Comparison of ENCODE assay signal across 8 cellular contexts in genomic region chr2:218400930-218401833, GRCh38. TPM values are rescaled to one million over a fixed set of nuclear protein-coding genes. Genes with fewer than 3 reads are reported as not detected.
DNase-seq lines count a peak whose midpoint lies in the region.

No MANE protein-coding gene starts in this region.

- H3K27ac ChIP-seq in adipose tissue (ENCODE audit: low read depth, low read length) (peak overlapping the region; percentile 71), stomach smooth muscle (ENCODE audit: low read length) (peak overlapping the region; percentile 96)

- no peaks in the 10 kb centered on the region for H3K27me3 ChIP-seq in stomach smooth muscle (ENCODE audit: control insufficient read depth in 1 of 2, insufficient read depth in 2 of 2, low read length in 2 of 2)

- peaks cover 16 to 21% of the 10 kb centered on the region in 2 donors for H3K36me3 ChIP-seq in stomach smooth muscle (ENCODE audit: control insufficient read depth in 2 of 2, insufficient read depth in 2 of 2, low read length in 2 of 2)

- H3K4me1 ChIP-seq in stomach smooth muscle (ENCODE audit: control insufficient read depth, insufficient read depth, low read length), result peaks cover 65% of the 10 kb centered on the region

- H3K9me3 ChIP-seq in stomach smooth muscle (ENCODE audit: control insufficient read depth in 2 of 2, low read length in 2 of 2), result no peaks in the 10 kb centered on the region

- WGBS in adipose tissue, 3 donors, result 28 to 29% (median 28%) methylated on average over 24 of the region's 24 CpGs

- H3K9ac ChIP-seq in stomach smooth muscle (ENCODE audit: low read length in 2 of 2), result peak overlapping the region; percentile 69 to 86

- DNase-seq in HuH-7.5 (ENCODE audit: low spot score), result peak; percentile 95
- DNase-seq in islet precursor cell, result peak; percentile 67
- DNase-seq in NCI-H1694 (lab: John Stamatoyannopoulos, UW), result no peak
- no peak for DNase-seq in kidney tubule cell (ENCODE audit: low spot score)
- no peak for DNase-seq in NCI-H524 treated with DMSO at 0.1 percent for 48 hours (lab: John Stamatoyannopoulos, UW)
- DNase-seq in DMS53 (lab: John Stamatoyannopoulos, UW), result no peak

- H3K4me3 ChIP-seq in stomach smooth muscle (ENCODE audit: low read length in 2 of 2), result peak overlapping the region; percentile 67 to 82

RNA-seq across cellular contexts. Expression of gene CTDSP1, which starts 1.5 kb away (rescaled TPM):
- polyA plus RNA-seq in adipose tissue, result 100 to 1,000 TPM in 2 of 3 donors, 10 to 100 TPM in 1; 72.0 to 134 (median 132) TPM

RNA-seq across cellular contexts. Expression of gene VIL1, which starts 17.7 kb away (rescaled TPM):
- 1 to 10 TPM in 1 of 3 donors, under 1 TPM in 1, not detected in 1; 0.15 to 9.2 TPM for polyA plus RNA-seq in adipose tissue

RNA-seq across cellular contexts. Expression of gene SLC11A1, which starts 19.1 kb away (rescaled TPM):
- 10 to 100 TPM in 1 of 3 donors, 1 to 10 TPM in 2; 5.6 to 59.0 (median 7.0) TPM for polyA plus RNA-seq in adipose tissue

RNA-seq across cellular contexts. Expression of gene CATIP, which starts 44.5 kb away (rescaled TPM):
- under 1 TPM in 2 of 3 donors, not detected in 1; 0.10 to 0.67 TPM for polyA plus RNA-seq in adipose tissue

Comparison
In these comparisons a context has a peak if more than half of its experiments do, and no peak if none do; other contexts are left out.
1. DNase-seq: peak in HuH-7.5 (single experiment) and islet precursor cell (single experiment); none in NCI-H1694 (single experiment), kidney tubule cell (single experiment), NCI-H524 treated with DMSO at 0.1 percent for 48 hours (single experiment) and DMS53 (single experiment).